ENCODE assay signal across 8 cellular contexts in the genomic region with DNA sequence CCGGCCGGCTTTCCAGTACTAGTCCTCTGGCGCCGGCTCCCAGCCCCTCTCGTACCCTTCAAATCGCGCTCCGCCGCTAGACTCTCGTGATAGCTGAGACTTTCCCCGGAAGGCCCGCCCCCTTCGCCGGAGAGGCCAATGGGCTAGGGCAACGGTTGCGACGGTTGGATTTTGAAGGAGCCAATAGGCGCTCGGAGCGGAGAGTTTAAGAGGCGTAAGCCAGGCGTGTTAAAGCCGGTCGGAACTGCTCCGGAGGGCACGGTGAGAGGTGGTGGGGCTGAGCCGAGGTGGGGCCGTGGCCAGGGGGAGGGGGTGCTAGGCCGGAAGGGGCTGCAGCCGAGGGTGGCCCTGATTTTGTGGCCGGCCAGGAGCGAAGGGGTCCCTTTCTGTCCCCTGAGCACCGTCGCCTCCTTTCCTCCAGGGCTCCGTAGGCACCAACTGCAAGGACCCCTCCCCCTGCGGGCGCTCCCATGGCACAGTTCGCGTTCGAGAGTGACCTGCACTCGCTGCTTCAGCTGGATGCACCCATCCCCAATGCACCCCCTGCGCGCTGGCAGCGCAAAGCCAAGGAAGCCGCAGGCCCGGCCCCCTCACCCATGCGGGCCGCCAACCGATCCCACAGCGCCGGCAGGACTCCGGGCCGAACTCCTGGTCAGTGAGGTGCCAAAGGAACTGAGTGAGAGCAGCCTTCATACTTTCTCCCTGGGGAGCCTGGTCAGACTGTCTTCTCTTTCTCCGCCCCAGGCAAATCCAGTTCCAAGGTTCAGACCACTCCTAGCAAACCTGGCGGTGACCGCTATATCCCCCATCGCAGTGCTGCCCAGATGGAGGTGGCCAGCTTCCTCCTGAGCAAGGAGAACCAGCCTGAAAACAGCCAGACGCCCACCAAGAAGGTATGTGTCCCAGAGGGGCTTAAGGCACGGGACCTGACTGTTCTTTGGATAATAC.
DNase-seq lines count a peak whose midpoint lies in the region; ATAC-seq and TF ChIP-seq lines count a peak whose summit lies in the region.

A gene (plus strand): TSS at position 236 of the 948 bp plus-strand sequence. CDS start 235 bp downstream, at position 471.

- DNase-seq in AG09309 (ENCODE audit: low read depth) (peak; percentile 64), NCI-H446 (lab: John Stamatoyannopoulos, UW) (peak; percentile 98 to 99), iris pigment epithelial cell (ENCODE audit: low read depth) (peak; percentile 96)
- peak; percentile 96 for DNase-seq in activated CD4-positive, CD25-positive, alpha-beta regulatory T cell treated with anti-CD3 and anti-CD28 coated beads, Interleukin-2, amount 50 U/mL, for 16 hours (ENCODE audit: low read depth, low spot score)
- peak; percentile 92 to 94 for DNase-seq in central memory CD8-positive, alpha-beta T cell (ENCODE audit: low spot score in 2 of 2)
- DNase-seq in stimulated activated CD4-positive, alpha-beta T cell treated with anti-CD3 and anti-CD28 coated beads, Interleukin-12 subunit alpha, Interleukin-12 subunit beta, amount 100 ng/mL, for 4 hours: peak; percentile 98

- no peaks in the 10 kb centered on the region for H3K27me3 Mint-ChIP-seq in central memory CD8-positive, alpha-beta T cell

- no peaks in the 10 kb centered on the region for H3K9me3 Mint-ChIP-seq in central memory CD8-positive, alpha-beta T cell

- peaks cover 25% of the 10 kb centered on the region for H3K4me1 Mint-ChIP-seq in central memory CD8-positive, alpha-beta T cell

- peak within 1 kb of the TSS; percentile 74 for H3K4me3 ChIP-seq in AG09309 (ENCODE audit: control insufficient read depth, low read depth, low read length)

- no peak for TF ChIP-seq CTCF in AG09309 (IDR thresholded peaks at IDR 0.05; ENCODE audit: control insufficient read depth, insufficient read depth, low read depth, low read length, missing control alignments)

- H3K36me3 Mint-ChIP-seq in central memory CD8-positive, alpha-beta T cell (ENCODE audit: insufficient read depth): peaks cover 14% of the 10 kb centered on the region

- H3K4me3 Mint-ChIP-seq in central memory CD8-positive, alpha-beta T cell: peak within 1 kb of the TSS; percentile 77

- peak within 1 kb of the TSS; percentile 82 for H3K27ac Mint-ChIP-seq in central memory CD8-positive, alpha-beta T cell (ENCODE audit: low read depth)

- ATAC-seq in GM19025 (IDR thresholded peaks at IDR 0.05; ENCODE audit: low read depth, unreplicated experiment) (peak; percentile 97), HG03342 (IDR thresholded peaks at IDR 0.05; ENCODE audit: unreplicated experiment) (peak; percentile 95)
- ATAC-seq in central memory CD8-positive, alpha-beta T cell (replicated peaks; ENCODE audit: extremely low read depth, poor library complexity, severe bottlenecking): peak; percentile 100

Comparison
In these comparisons a context has a peak if more than half of its experiments do, and no peak if none do; other contexts are left out.
1. Peak in every context shown above with its lines: DNase-seq, ATAC-seq and H3K4me3 ChIP-seq.